8 cellular contexts compared by ENCODE assay signal in the genomic region with DNA sequence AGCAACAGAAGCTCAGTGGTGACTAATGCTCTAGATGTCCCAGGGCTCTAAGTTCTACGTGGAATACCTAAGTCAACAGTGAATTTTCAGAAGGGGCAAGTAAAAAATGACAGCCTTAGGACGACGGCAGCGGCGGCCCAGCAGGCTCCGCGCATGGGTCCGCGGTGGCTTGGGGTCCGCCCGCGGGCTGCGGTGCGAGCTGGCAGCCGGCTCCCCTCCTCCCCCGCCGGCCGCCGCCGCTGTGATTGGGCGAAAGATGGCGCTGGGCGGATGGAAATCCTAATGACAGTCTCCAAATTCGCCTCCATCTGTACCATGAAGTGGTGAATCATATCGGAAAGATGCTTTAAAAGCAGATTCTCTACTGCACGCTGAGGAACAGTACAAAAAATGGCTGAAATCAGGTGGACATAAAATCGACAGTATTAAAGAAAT.
A peak's percentile ranks its signal among the peaks of the same experiment; 100 is the strongest.
DNase-seq lines count a peak whose midpoint lies in the region; ATAC-seq and TF ChIP-seq lines count a peak whose summit lies in the region.

No MANE protein-coding gene starts in this region.

- H3K36me3 ChIP-seq in muscle layer of duodenum (ENCODE audit: control insufficient read depth in 1 of 2, insufficient read depth in 2 of 2, low read length in 2 of 2), result no peaks in the 10 kb centered on the region
- no peaks in the 10 kb centered on the region for H3K36me3 ChIP-seq in stomach

- no peaks in the 10 kb centered on the region for H3K36me3 Mint-ChIP-seq in activated CD4-positive, alpha-beta memory T cell treated with anti-CD3 and anti-CD28 coated beads for 36 hours

- WGBS in stomach, 5 donors, result 2 to 5% (median 3%) methylated on average over 27 of the region's 27 CpGs

- H3K27ac ChIP-seq in muscle layer of duodenum (ENCODE audit: low read length) (no peak overlapping the region), stomach (peak overlapping the region in 4 of 5 donors; percentile 40 to 73 (median 60))

- peak; percentile 77 for DNase-seq in EH (ENCODE audit: low read depth)
- DNase-seq in NCI-H128 (lab: John Stamatoyannopoulos, UW; ENCODE audit: unreplicated experiment), result peak; percentile 39
- peak; percentile 81 for DNase-seq in activated CD4-positive, alpha-beta memory T cell treated with anti-CD3 and anti-CD28 coated beads for 36 hours
- DNase-seq in epithelial cell of esophagus (ENCODE audit: low read depth), result peak; percentile 42
- DNase-seq in stomach, result no peak
- DNase-seq in DMS153 (lab: John Stamatoyannopoulos, UW), result no peak

- H3K4me3 ChIP-seq in epithelial cell of esophagus (ENCODE audit: low read length) (peak overlapping the region; percentile 20), muscle layer of duodenum (ENCODE audit: low read depth in 1 of 2, low read length in 2 of 2) (peak overlapping the region; percentile 43 to 60), stomach (peak overlapping the region; percentile 38 to 46 (median 44))

- no peak for TF ChIP-seq EP300 in stomach (IDR thresholded peaks at IDR 0.05)

- CTCF ChIA-PET in activated CD4-positive, alpha-beta memory T cell treated with anti-CD3 and anti-CD28 coated beads for 36 hours (lab: Charles Lee), result interaction anchor here (0.6 to 1.6 kb wide), 3 partner anchors 20 to 214 kb away, joined by 3 to 5 read pairs (median 4); no protein-coding TSS in a partner anchor

- ATAC-seq in GM18867 (IDR thresholded peaks at IDR 0.05; ENCODE audit: unreplicated experiment), result no peak

- POLR2A ChIA-PET in activated CD4-positive, alpha-beta memory T cell treated with anti-CD3 and anti-CD28 coated beads for 36 hours (lab: Charles Lee), result no interaction called here

- H3K9me3 Mint-ChIP-seq in activated CD4-positive, alpha-beta memory T cell treated with anti-CD3 and anti-CD28 coated beads for 36 hours, result no peaks in the 10 kb centered on the region

- H3K27ac Mint-ChIP-seq in activated CD4-positive, alpha-beta memory T cell treated with anti-CD3 and anti-CD28 coated beads for 36 hours, result no peak overlapping the region

- no peak for TF ChIP-seq CTCF in epithelial cell of esophagus (IDR thresholded peaks at IDR 0.05; ENCODE audit: insufficient read depth, low read depth, low read length, missing control alignments)
- no peak for TF ChIP-seq CTCF in stomach (IDR thresholded peaks at IDR 0.05)

- H3K9me3 ChIP-seq in muscle layer of duodenum (ENCODE audit: control insufficient read depth in 1 of 2, low read length in 2 of 2) (no peaks in the 10 kb centered on the region), stomach (no peaks in the 10 kb centered on the region)

- H3K4me3 Mint-ChIP-seq in activated CD4-positive, alpha-beta memory T cell treated with anti-CD3 and anti-CD28 coated beads for 36 hours, result peak overlapping the region; percentile 45

- H3K27me3 ChIP-seq in muscle layer of duodenum (ENCODE audit: low read depth, low read length), result no peaks in the 10 kb centered on the region
- peaks cover 0 to 12% (median 5%) of the 10 kb centered on the region in 3 donors for H3K27me3 ChIP-seq in stomach

- intact Hi-C loops in activated CD4-positive, alpha-beta memory T cell treated with anti-CD3 and anti-CD28 coated beads for 36 hours (cut with micrococcal nuclease), result no loop called here
- intact Hi-C loops in stomach (cut with DNase I; ENCODE audit: low total_unique reads), result no loop called here

- TF ChIP-seq POLR2A in stomach (IDR thresholded peaks at IDR 0.05), result no peak

- peaks cover 0 to 27% of the 10 kb centered on the region in 2 donors for H3K4me1 ChIP-seq in muscle layer of duodenum (ENCODE audit: control insufficient read depth in 1 of 2, insufficient read depth in 2 of 2, low read length in 2 of 2)
- H3K4me1 ChIP-seq in stomach, result peaks cover 0 to 30% (median 11%) of the 10 kb centered on the region in 4 donors

- peaks cover 6% of the 10 kb centered on the region for H3K4me1 Mint-ChIP-seq in activated CD4-positive, alpha-beta memory T cell treated with anti-CD3 and anti-CD28 coated beads for 36 hours (ENCODE audit: low read depth)

- H3K27me3 Mint-ChIP-seq in activated CD4-positive, alpha-beta memory T cell treated with anti-CD3 and anti-CD28 coated beads for 36 hours, result peaks cover 26% of the 10 kb centered on the region

Comparison
In these comparisons a context has a peak if more than half of its experiments do, and no peak if none do; other contexts are left out.
1. DNase-seq: peak in EH (single experiment), NCI-H128 (single experiment), activated CD4-positive, alpha-beta memory T cell treated with anti-CD3 and anti-CD28 coated beads for 36 hours (single experiment) and epithelial cell of esophagus (single experiment); none in stomach (single experiment) and DMS153 (single experiment).
2. Peak in every context shown above with its lines, with median percentiles within 50 percentile points of each other: H3K4me3 ChIP-seq.